15 cellular contexts compared by ENCODE assay signal in genomic region chr7:105354383-105354782, GRCh38. TPM values are rescaled to one million over a fixed set of nuclear protein-coding genes. Genes with fewer than 3 reads are reported as not detected.
A peak's percentile ranks its signal among the peaks of the same experiment; 100 is the strongest.
DNase-seq lines count a peak whose midpoint lies in the region; ATAC-seq and FAIRE-seq lines count a peak whose summit lies in the region.
"Had no signal": no experiment of that assay in that cellular context is flagged by ENCODE, and none has a peak within 500 bp of the region (broad histone marks: within the 10 kb centered on the region; RNA-seq: fewer than 3 reads in every experiment).

No MANE protein-coding gene starts in this region.

- peak overlapping the region; percentile 71 to 79 (median 74) for H3K4me3 Mint-ChIP-seq in CD4-positive, CD25-positive, alpha-beta regulatory T cell
- H3K4me3 Mint-ChIP-seq in activated naive CD8-positive, alpha-beta T cell treated with anti-CD3 and anti-CD28 coated beads, Interleukin-2, amount 50 U/mL, for 24 hours: no peak overlapping the region
- H3K4me3 Mint-ChIP-seq in natural killer cell treated with Interleukin-12 subunit alpha and Interleukin-12 subunit beta and Interleukin-15 and Interleukin-18, amount 100 ng/mL, for 72 hours: peak overlapping the region; percentile 67

- DNase-seq in CD4-positive, CD25-positive, alpha-beta regulatory T cell: no peak
- DNase-seq in activated naive CD8-positive, alpha-beta T cell treated with anti-CD3 and anti-CD28 coated beads, Interleukin-2, amount 50 U/mL, for 24 hours: no peak
- DNase-seq in natural killer cell treated with Interleukin-12 subunit alpha and Interleukin-12 subunit beta and Interleukin-15 and Interleukin-18, amount 100 ng/mL, for 72 hours (ENCODE audit: low spot score): no peak
- DNase-seq in Kasumi-1 (lab: John Stamatoyannopoulos, UW) (no peak), cardiac septum (ENCODE audit: low spot score) (no peak), NCI-H345 treated with DMSO at 0.1 percent for 48 hours (lab: John Stamatoyannopoulos, UW; ENCODE audit: unreplicated experiment) (no peak), small intestine (no peak)
- DNase-seq: activated gamma-delta T cell, dermis blood vessel endothelial cell, HFFc6, NCI-H1092 had no signal

- H3K27me3 Mint-ChIP-seq in CD4-positive, CD25-positive, alpha-beta regulatory T cell: no peaks in the 10 kb centered on the region
- no peaks in the 10 kb centered on the region for H3K27me3 Mint-ChIP-seq in activated naive CD8-positive, alpha-beta T cell treated with anti-CD3 and anti-CD28 coated beads, Interleukin-2, amount 50 U/mL, for 24 hours
- H3K27me3 Mint-ChIP-seq in natural killer cell treated with Interleukin-12 subunit alpha and Interleukin-12 subunit beta and Interleukin-15 and Interleukin-18, amount 100 ng/mL, for 72 hours: no peaks in the 10 kb centered on the region

- H3K9me3 ChIP-seq in CD4-positive, CD25-positive, alpha-beta regulatory T cell (ENCODE audit: control insufficient read depth in 2 of 2, low read length in 2 of 2): no peaks in the 10 kb centered on the region
- H3K9me3 ChIP-seq in KOPT-K1 (ENCODE audit: insufficient read depth, low read length, poor library complexity, severe bottlenecking) (no peaks in the 10 kb centered on the region), small intestine (ENCODE audit: control insufficient read depth, low read depth) (no peaks in the 10 kb centered on the region)
- H3K9me3 ChIP-seq: heart right ventricle had no signal

- 46 to 66% (median 51%) methylated on average over 2 of the region's 2 CpGs for WGBS in small intestine, 3 donors

- FAIRE-seq in small intestine (lab: Jason Lieb, UNC): no peak

- peaks cover 9% of the 10 kb centered on the region for H3K36me3 Mint-ChIP-seq in CD4-positive, CD25-positive, alpha-beta regulatory T cell
- H3K36me3 Mint-ChIP-seq in activated naive CD8-positive, alpha-beta T cell treated with anti-CD3 and anti-CD28 coated beads, Interleukin-2, amount 50 U/mL, for 24 hours (ENCODE audit: low read depth): no peaks in the 10 kb centered on the region
- H3K36me3 Mint-ChIP-seq in natural killer cell treated with Interleukin-12 subunit alpha and Interleukin-12 subunit beta and Interleukin-15 and Interleukin-18, amount 100 ng/mL, for 72 hours: no peaks in the 10 kb centered on the region

- H3K27ac ChIP-seq in CD4-positive, CD25-positive, alpha-beta regulatory T cell (ENCODE audit: insufficient read depth, low read length, poor library complexity, severe bottlenecking): no peak overlapping the region
- peak overlapping the region; percentile 53 for H3K27ac ChIP-seq in KOPT-K1 (ENCODE audit: low read depth, low read length, poor library complexity, severe bottlenecking)
- H3K27ac ChIP-seq in small intestine (ENCODE audit: low read depth in 1 of 2, low read length in 1 of 2): no peak overlapping the region
- H3K27ac ChIP-seq: C4-2B had no signal

- peaks cover 0 to 1% (median 0%) of the 10 kb centered on the region in 7 donors for H3K9me3 Mint-ChIP-seq in CD4-positive, CD25-positive, alpha-beta regulatory T cell
- no peaks in the 10 kb centered on the region for H3K9me3 Mint-ChIP-seq in activated naive CD8-positive, alpha-beta T cell treated with anti-CD3 and anti-CD28 coated beads, Interleukin-2, amount 50 U/mL, for 24 hours
- H3K9me3 Mint-ChIP-seq in natural killer cell treated with Interleukin-12 subunit alpha and Interleukin-12 subunit beta and Interleukin-15 and Interleukin-18, amount 100 ng/mL, for 72 hours: no peaks in the 10 kb centered on the region
- H3K9me3 Mint-ChIP-seq: HFFc6 had no signal

- peaks cover 44 to 83% (median 54%) of the 10 kb centered on the region in 4 donors for H3K4me1 Mint-ChIP-seq in CD4-positive, CD25-positive, alpha-beta regulatory T cell
- H3K4me1 Mint-ChIP-seq in activated naive CD8-positive, alpha-beta T cell treated with anti-CD3 and anti-CD28 coated beads, Interleukin-2, amount 50 U/mL, for 24 hours: peaks cover 57% of the 10 kb centered on the region
- peaks cover 53 to 58% of the 10 kb centered on the region in 2 donors for H3K4me1 Mint-ChIP-seq in natural killer cell treated with Interleukin-12 subunit alpha and Interleukin-12 subunit beta and Interleukin-15 and Interleukin-18, amount 100 ng/mL, for 72 hours (ENCODE audit: low read depth in 2 of 2)

- H3K4me1 ChIP-seq in CD4-positive, CD25-positive, alpha-beta regulatory T cell (ENCODE audit: control insufficient read depth, insufficient read depth, low read length, poor library complexity, severe bottlenecking): peaks cover 67% of the 10 kb centered on the region
- peaks cover 12 to 18% of the 10 kb centered on the region in 2 donors for H3K4me1 ChIP-seq in small intestine (ENCODE audit: control insufficient read depth in 2 of 2, insufficient read depth in 1 of 2, low read depth in 1 of 2, low read length in 1 of 2)

- intact Hi-C loops in cardiac septum (cut with DNase I): no loop called here

- H3K4me3 ChIP-seq in CD4-positive, CD25-positive, alpha-beta regulatory T cell (ENCODE audit: low read depth, low read length): peak overlapping the region; percentile 6
- no peak overlapping the region for H3K4me3 ChIP-seq in small intestine (ENCODE audit: low read depth in 1 of 2, low read length in 2 of 2)
- H3K4me3 ChIP-seq: heart right ventricle, smooth muscle cell had no signal

- no peak for ATAC-seq in CD4-positive, CD25-positive, alpha-beta regulatory T cell (ENCODE audit: low read depth in 2 of 2)
- ATAC-seq in activated naive CD8-positive, alpha-beta T cell treated with anti-CD3 and anti-CD28 coated beads, Interleukin-2, amount 50 U/mL, for 24 hours: no peak
- no peak for ATAC-seq in natural killer cell treated with Interleukin-12 subunit alpha and Interleukin-12 subunit beta and Interleukin-15 and Interleukin-18, amount 100 ng/mL, for 72 hours

- no peaks in the 10 kb centered on the region for H3K27me3 ChIP-seq in CD4-positive, CD25-positive, alpha-beta regulatory T cell (ENCODE audit: control insufficient read depth, insufficient read depth, low read length)
- H3K27me3 ChIP-seq in small intestine (ENCODE audit: control insufficient read depth in 2 of 2, insufficient read depth in 2 of 2, low read length in 2 of 2): no peaks in the 10 kb centered on the region
- H3K27me3 ChIP-seq: heart right ventricle had no signal

- H3K27ac Mint-ChIP-seq in CD4-positive, CD25-positive, alpha-beta regulatory T cell: peak overlapping the region; percentile 94 to 96 (median 94)
- H3K27ac Mint-ChIP-seq in activated naive CD8-positive, alpha-beta T cell treated with anti-CD3 and anti-CD28 coated beads, Interleukin-2, amount 50 U/mL, for 24 hours: peak overlapping the region; percentile 55
- peak overlapping the region; percentile 67 to 83 for H3K27ac Mint-ChIP-seq in natural killer cell treated with Interleukin-12 subunit alpha and Interleukin-12 subunit beta and Interleukin-15 and Interleukin-18, amount 100 ng/mL, for 72 hours

- H3K36me3 ChIP-seq in CD4-positive, CD25-positive, alpha-beta regulatory T cell (ENCODE audit: control insufficient read depth, insufficient read depth, low read length): no peaks in the 10 kb centered on the region
- H3K36me3 ChIP-seq in KOPT-K1 (ENCODE audit: insufficient read depth, low read length) (no peaks in the 10 kb centered on the region), small intestine (ENCODE audit: control insufficient read depth in 2 of 2, insufficient read depth in 2 of 2, low read length in 2 of 2) (no peaks in the 10 kb centered on the region)
- H3K36me3 ChIP-seq: heart right ventricle had no signal

RNA-seq across cellular contexts. Expression of gene SRPK2, which starts 34.3 kb away (rescaled TPM):
- total RNA-seq in CD4-positive, CD25-positive, alpha-beta regulatory T cell: 77.2 TPM
- 10 to 100 TPM; 50.3 to 72.7 (median 59.8) TPM for polyA plus RNA-seq in CD4-positive, CD25-positive, alpha-beta regulatory T cell
- 10 to 100 TPM; 39.1 to 47.3 TPM for total RNA-seq in natural killer cell treated with Interleukin-12 subunit alpha and Interleukin-12 subunit beta and Interleukin-15 and Interleukin-18, amount 100 ng/mL, for 72 hours
- total RNA-seq in cardiac septum: 37.8 TPM
- polyA plus RNA-seq in small intestine: 10 to 100 TPM; 12.2 to 14.3 (median 13.9) TPM
